Comparison of ENCODE assay signal across 24 cellular contexts in the genomic region with DNA sequence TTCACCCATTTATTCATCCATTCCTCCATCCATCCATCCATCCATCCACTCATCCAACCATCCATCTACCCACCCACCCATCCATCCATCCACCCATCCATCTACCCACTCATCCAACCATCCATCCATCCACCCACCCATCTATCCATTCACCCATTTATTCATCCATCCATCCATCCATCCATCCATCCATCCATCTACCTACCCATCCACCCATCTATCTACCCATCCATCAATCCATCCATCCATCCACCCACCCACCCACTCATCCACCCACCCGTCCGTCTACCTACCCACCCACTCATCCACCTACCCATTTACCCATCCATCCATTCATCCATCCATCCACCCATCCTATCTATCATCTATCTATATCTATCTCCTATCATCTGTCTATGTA.
DNase-seq lines count a peak whose midpoint lies in the region; ATAC-seq, FAIRE-seq and TF ChIP-seq lines count a peak whose summit lies in the region.
"Had no signal": no experiment of that assay in that cellular context is flagged by ENCODE, and none has a peak within 500 bp of the region (broad histone marks: within the 10 kb centered on the region; RNA-seq: fewer than 3 reads in every experiment).

No MANE protein-coding gene starts in this region.

- H3K4me2 ChIP-seq in IMR-90 (ENCODE audit: low read depth, low read length) (no peak overlapping the region), H1 (ENCODE audit: insufficient read depth in 1 of 2, low read depth in 2 of 2, low read length in 2 of 2) (no peak overlapping the region), neural progenitor cell (no peak overlapping the region)
- H3K4me2 ChIP-seq: BLaER1 had no signal

- no peak for TF ChIP-seq POLR2A in IMR-90 (IDR thresholded peaks at IDR 0.05; ENCODE audit: low read depth, low read length)
- TF ChIP-seq POLR2A in H1 (IDR thresholded peaks at IDR 0.05; ENCODE audit: control extremely low read depth in 1 of 2, low read depth in 2 of 2, low read length in 2 of 2): no peak

- H3K23me2 ChIP-seq in H1 (ENCODE audit: low read depth, low read length): peaks cover 7% of the 10 kb centered on the region; the same call in 1 of the 2 replicates

- H3K4me1 ChIP-seq in IMR-90 (ENCODE audit: control insufficient read depth, insufficient read depth, low read length): no peaks in the 10 kb centered on the region
- H3K4me1 ChIP-seq in H1 (replicated peaks in 1 of 4; ENCODE audit: control insufficient read depth in 3 of 4, insufficient read depth in 4 of 4, low read length in 3 of 4): no peaks in the 10 kb centered on the region
- H3K4me1 ChIP-seq in neural progenitor cell: no peaks in the 10 kb centered on the region
- H3K4me1 ChIP-seq in kidney (ENCODE audit: control insufficient read depth in 1 of 2, insufficient read depth in 1 of 2, low read depth in 1 of 2, low read length in 2 of 2): no peaks in the 10 kb centered on the region
- H3K4me1 ChIP-seq: BE2C, BLaER1 had no signal

- H2BK12ac ChIP-seq in H1 (ENCODE audit: low read depth, low read length): no peak overlapping the region

- DNase-seq in IMR-90: no peak
- DNase-seq in H1 (ENCODE audit: low read depth in 1 of 2, low spot score in 2 of 2): no peak
- DNase-seq in neural progenitor cell (ENCODE audit: low spot score): no peak
- peak; percentile 10 for DNase-seq in ureter (ENCODE audit: low spot score)
- no peak for DNase-seq in kidney
- DNase-seq in foreskin melanocyte: no peak
- no peak for DNase-seq in activated naive CD4-positive, alpha-beta T cell treated with anti-CD3 and anti-CD28 coated beads, Interleukin-2, amount 50 U/mL, for 16 hours
- DNase-seq in DMS 273 (lab: John Stamatoyannopoulos, UW; ENCODE audit: unreplicated experiment): no peak
- DNase-seq: 8988T; ACHN; BE2C; C1 segment of cervical spinal cord; CD4-positive, alpha-beta memory T cell; CD4-positive, CD25-positive, alpha-beta regulatory T cell; COR-L47; DMS79 treated with DMSO at 0.1 percent for 48 hours; GF-D8 had no signal

- H3K9me1 ChIP-seq in IMR-90 (ENCODE audit: insufficient read depth, low read length): no peaks in the 10 kb centered on the region

- H2BK120ac ChIP-seq in IMR-90 (ENCODE audit: low read depth, low read length) (no peak overlapping the region), H1 (replicated peaks; ENCODE audit: low read depth, low read length) (no peak overlapping the region)

- H3K79me1 ChIP-seq in IMR-90 (ENCODE audit: low read depth in 1 of 2, low read length in 2 of 2) (no peaks in the 10 kb centered on the region), H1 (ENCODE audit: low read depth, low read length) (no peaks in the 10 kb centered on the region)

- H4K91ac ChIP-seq in IMR-90 (ENCODE audit: insufficient read depth, low read depth, low read length) (no peak overlapping the region), H1 (replicated peaks; ENCODE audit: insufficient read length, low read length) (no peak overlapping the region)

- H2BK5ac ChIP-seq in IMR-90 (ENCODE audit: low read depth, low read length, poor library complexity, severe bottlenecking): peak overlapping the region; percentile 8
- no peak overlapping the region for H2BK5ac ChIP-seq in H1 (ENCODE audit: low read depth, low read length)

- H2AK9ac ChIP-seq in IMR-90 (replicated peaks; ENCODE audit: low read depth, low read length, poor library complexity): no peak overlapping the region

- POLR2A ChIA-PET in IMR-90 (lab: Charles Lee; ENCODE audit: unreplicated experiment) (no interaction called here), H1 (lab: Charles Lee; ENCODE audit: partially characterized antibody) (no interaction called here)

- in situ Hi-C loops in IMR-90 (cut with MboI; ENCODE audit: low sequenced_read_pairs): no loop called here

- BruUV-seq in IMR-90 (replicated peaks; lab: Mats Ljungman, UMichigan): no TSS peak

- H3K9me3 Mint-ChIP-seq in neural progenitor cell: peaks cover under 1% of the 10 kb centered on the region

- H3K27me3 ChIP-seq in IMR-90 (ENCODE audit: control insufficient read depth, insufficient read depth, low read length) (no peaks in the 10 kb centered on the region), H1 (replicated peaks in 1 of 4; ENCODE audit: control insufficient read depth in 3 of 4, extremely low read depth in 1 of 4, insufficient read depth in 3 of 4, low read length in 3 of 4) (no peaks in the 10 kb centered on the region), neural progenitor cell (no peaks in the 10 kb centered on the region)
- H3K27me3 ChIP-seq: BLaER1 had no signal

- peaks cover 2% of the 10 kb centered on the region for H3K27me3 Mint-ChIP-seq in neural progenitor cell (ENCODE audit: insufficient read depth, low read depth)
- H3K27me3 Mint-ChIP-seq: CD4-positive, CD25-positive, alpha-beta regulatory T cell had no signal

- FAIRE-seq in H1 (lab: Jason Lieb, UNC) (no peak), kidney (lab: Jason Lieb, UNC) (no peak)
- FAIRE-seq: A204.1, G401.6, GM12891, GM19239 had no signal

- H4K8ac ChIP-seq in IMR-90 (ENCODE audit: low read depth in 2 of 2, low read length in 2 of 2) (no peak overlapping the region), H1 (ENCODE audit: extremely low read depth, insufficient read depth, low read length) (no peak overlapping the region)

- H3K36me3 ChIP-seq in IMR-90 (ENCODE audit: control insufficient read depth, insufficient read depth, low read length): no peaks in the 10 kb centered on the region
- no peaks in the 10 kb centered on the region for H3K36me3 ChIP-seq in H1 (ENCODE audit: control insufficient read depth in 2 of 4, insufficient read depth in 4 of 4, low read length in 3 of 4)
- H3K36me3 ChIP-seq in neural progenitor cell: no peaks in the 10 kb centered on the region
- H3K36me3 ChIP-seq in kidney (ENCODE audit: control insufficient read depth in 1 of 2, insufficient read depth in 2 of 2, low read length in 2 of 2): no peaks in the 10 kb centered on the region
- H3K36me3 ChIP-seq: BE2C, BLaER1 had no signal

- 27% methylated on average over 2 of the region's 2 CpGs; no CpG with 5 or more reads in 1 of the 2 experiments for WGBS in IMR-90 (ENCODE audit: extremely low coverage in 2 of 2, insufficient read length in 1 of 2), 2 experiments
- 100% methylated on average over 2 of the region's 2 CpGs; no CpG with 5 or more reads in 1 of the 2 experiments for WGBS in H1 (ENCODE audit: extremely low coverage in 1 of 2, insufficient coverage in 1 of 2, insufficient read length in 1 of 2, insufficient replicate concordance in 2 of 2, low coverage in 1 of 2, low lambda C conversion rate in 2 of 2, missing lambda C conversion rate in 1 of 2), 2 experiments

- H2BK20ac ChIP-seq in IMR-90 (ENCODE audit: low read depth, low read length) (no peak overlapping the region), H1 (ENCODE audit: low read length) (no peak overlapping the region)

- H3K23ac ChIP-seq in IMR-90 (ENCODE audit: low read depth, low read length): no peak overlapping the region
- H3K23ac ChIP-seq in H1 (ENCODE audit: insufficient read length): no peak overlapping the region

- H4K5ac ChIP-seq in IMR-90 (ENCODE audit: low read depth, low read length) (no peak overlapping the region), H1 (ENCODE audit: insufficient read length, low read depth, low read length) (no peak overlapping the region)

- H3K56ac ChIP-seq in IMR-90 (ENCODE audit: extremely low read depth, insufficient read depth, low read length) (no peak overlapping the region), H1 (replicated peaks; ENCODE audit: insufficient read length, low read depth, low read length) (peak overlapping the region; percentile 30)

- H2BK15ac ChIP-seq in IMR-90 (ENCODE audit: low read depth, low read length) (no peak overlapping the region), H1 (ENCODE audit: low read length) (no peak overlapping the region)

- no peaks in the 10 kb centered on the region for H3K79me2 ChIP-seq in H1 (ENCODE audit: control insufficient read depth in 1 of 2, insufficient read depth in 2 of 2, low read length in 2 of 2)
- H3K79me2 ChIP-seq in neural progenitor cell (ENCODE audit: low read depth): no peaks in the 10 kb centered on the region

- no peak overlapping the region for H2AFZ ChIP-seq in IMR-90 (replicated peaks; ENCODE audit: low read length, poor library complexity)
- H2AFZ ChIP-seq in H1 (ENCODE audit: low read length): no peak overlapping the region
- H2AFZ ChIP-seq in neural progenitor cell (replicated peaks): no peak overlapping the region

- H3F3A ChIP-seq in neural progenitor cell (ENCODE audit: low read depth): no peaks in the 10 kb centered on the region

- H4K20me1 ChIP-seq in IMR-90 (ENCODE audit: insufficient read depth, low read length) (no peaks in the 10 kb centered on the region), H1 (replicated peaks in 1 of 2; ENCODE audit: control insufficient read depth in 1 of 2, insufficient read depth in 2 of 2, low read length in 2 of 2) (no peaks in the 10 kb centered on the region), neural progenitor cell (ENCODE audit: low read depth) (no peaks in the 10 kb centered on the region)
- H4K20me1 ChIP-seq: BLaER1 had no signal

- TF ChIP-seq CTCF in IMR-90 (conservative IDR thresholded peaks at IDR 0.05; ENCODE audit: low read depth, low read length): no peak
- TF ChIP-seq CTCF in H1 (IDR thresholded peaks at IDR 0.05; ENCODE audit: control extremely low read depth in 1 of 3, insufficient read depth in 1 of 3, low read depth in 1 of 3, low read length in 3 of 3): no peak
- TF ChIP-seq CTCF in neural progenitor cell (IDR thresholded peaks at IDR 0.05): no peak
- no peak for TF ChIP-seq CTCF in kidney (IDR thresholded peaks at IDR 0.05; ENCODE audit: borderline replicate concordance, extremely low read depth, insufficient read depth)

- no peak overlapping the region for H3K9ac ChIP-seq in IMR-90 (ENCODE audit: low read depth, low read length)
- H3K9ac ChIP-seq in H1 (replicated peaks in 1 of 4; ENCODE audit: extremely low read depth in 1 of 4, low read depth in 3 of 4, low read length in 3 of 4): no peak overlapping the region
- no peak overlapping the region for H3K9ac ChIP-seq in neural progenitor cell
- H3K9ac ChIP-seq in kidney (ENCODE audit: low read length in 2 of 2): no peak overlapping the region
- H3K9ac ChIP-seq: BLaER1 had no signal

- H3K4ac ChIP-seq in IMR-90 (ENCODE audit: low read depth, low read length) (no peak overlapping the region), H1 (replicated peaks; ENCODE audit: insufficient read length, low read depth, low read length) (no peak overlapping the region)

- H3K27ac Mint-ChIP-seq in neural progenitor cell: no peak overlapping the region
- H3K27ac Mint-ChIP-seq: CD14-positive monocyte; CD4-positive, alpha-beta memory T cell; CD4-positive, CD25-positive, alpha-beta regulatory T cell; CD8-positive, alpha-beta memory T cell had no signal

- no peak for TF ChIP-seq EP300 in H1 (IDR thresholded peaks at IDR 0.05; ENCODE audit: borderline replicate concordance in 1 of 2, low read depth in 2 of 2, low read length in 2 of 2)

- CTCF ChIA-PET in IMR-90 (lab: Yijun Ruan, JAX): interaction anchor here (0.6 kb wide), 1 partner anchor 125 kb away, joined by 3 read pairs; no protein-coding TSS in a partner anchor
- CTCF ChIA-PET in H1 (lab: Charles Lee; ENCODE audit: partially characterized antibody): interaction anchor here (1.4 kb wide), 1 partner anchor 20 kb away, joined by 3 read pairs; no protein-coding TSS in a partner anchor

- H3K27ac ChIP-seq in IMR-90 (ENCODE audit: insufficient read depth, low read length): no peak overlapping the region
- H3K27ac ChIP-seq in H1 (ENCODE audit: low read depth, low read length): no peak overlapping the region
- H3K27ac ChIP-seq in neural progenitor cell: no peak overlapping the region
- no peak overlapping the region for H3K27ac ChIP-seq in kidney (ENCODE audit: low read depth in 2 of 2, low read length in 2 of 2)
- H3K27ac ChIP-seq: BLaER1 had no signal

- no peaks in the 10 kb centered on the region for H3K36me3 Mint-ChIP-seq in neural progenitor cell
- H3K36me3 Mint-ChIP-seq: CD14-positive monocyte; CD4-positive, alpha-beta memory T cell; CD4-positive, CD25-positive, alpha-beta regulatory T cell; CD8-positive, alpha-beta memory T cell had no signal

- H2AK5ac ChIP-seq in IMR-90 (ENCODE audit: low read depth, low read length): no peak overlapping the region
- no peak overlapping the region for H2AK5ac ChIP-seq in H1 (ENCODE audit: low read depth, low read length)

- H3K4me1 Mint-ChIP-seq in neural progenitor cell: no peaks in the 10 kb centered on the region
- H3K4me1 Mint-ChIP-seq: CD14-positive monocyte; CD4-positive, CD25-positive, alpha-beta regulatory T cell; CD8-positive, alpha-beta memory T cell had no signal

- dilution Hi-C loops in IMR-90 (cut with HindIII; ENCODE audit: low sequenced_read_pairs, unreplicated experiment): no loop called here

- no peak for ATAC-seq in IMR-90 (ENCODE audit: low read depth)

- no peak overlapping the region for H3K18ac ChIP-seq in IMR-90 (ENCODE audit: low read depth, low read length)
- no peak overlapping the region for H3K18ac ChIP-seq in H1 (ENCODE audit: extremely low read depth, low read length)

- H3K9me3 ChIP-seq in IMR-90 (ENCODE audit: control insufficient read depth, insufficient read depth, low read length) (peaks cover 28% of the 10 kb centered on the region), H1 (ENCODE audit: insufficient read depth in 2 of 2, low read depth in 1 of 2, low read length in 1 of 2) (no peaks in the 10 kb centered on the region; a peak in 1 of 4 replicates), neural progenitor cell (ENCODE audit: low read depth) (no peaks in the 10 kb centered on the region), kidney (ENCODE audit: control insufficient read depth in 1 of 2, low read length in 2 of 2) (no peaks in the 10 kb centered on the region)
- H3K9me3 ChIP-seq: BE2C had no signal

- intact Hi-C loops in IMR-90 (cut with micrococcal nuclease): no loop called here
- intact Hi-C loops in kidney (cut with DNase I): no loop called here

- TF ChIP-seq RAD21 in IMR-90 (IDR thresholded peaks at IDR 0.05; ENCODE audit: low read length) (no peak), H1 (IDR thresholded peaks at IDR 0.05 in 1 of 2, conservative IDR thresholded peaks at IDR 0.05 in 1 of 2; ENCODE audit: low read depth in 2 of 2, low read length in 2 of 2) (no peak)

- H3K4me3 ChIP-seq in IMR-90 (ENCODE audit: insufficient read depth, low read depth, low read length) (no peak overlapping the region), H1 (ENCODE audit: extremely low read depth in 1 of 4, insufficient read depth in 2 of 4, low read depth in 3 of 4, low read length in 4 of 4) (no peak overlapping the region), neural progenitor cell (no peak overlapping the region), kidney (ENCODE audit: low read length in 2 of 2) (no peak overlapping the region)
- H3K4me3 ChIP-seq: BLaER1 had no signal

- H3K4me3 Mint-ChIP-seq in neural progenitor cell: peak overlapping the region; percentile 36
- H3K4me3 Mint-ChIP-seq: CD14-positive monocyte; CD4-positive, alpha-beta memory T cell; CD4-positive, CD25-positive, alpha-beta regulatory T cell; CD8-positive, alpha-beta memory T cell had no signal

- H3K14ac ChIP-seq in IMR-90 (replicated peaks; ENCODE audit: low read depth, low read length): no peak overlapping the region
- H3K14ac ChIP-seq in H1 (ENCODE audit: insufficient read length): no peak overlapping the region
